10 cellular contexts compared by ENCODE assay signal in genomic region chr17:2855063-2855600, GRCh38. TPM values are rescaled to one million over a fixed set of nuclear protein-coding genes. Genes with fewer than 3 reads are reported as not detected.
DNase-seq lines count a peak whose midpoint lies in the region; ATAC-seq, FAIRE-seq and TF ChIP-seq lines count a peak whose summit lies in the region.
"Had no signal": no experiment of that assay in that cellular context is flagged by ENCODE, and none has a peak within 500 bp of the region (broad histone marks: within the 10 kb centered on the region; RNA-seq: fewer than 3 reads in every experiment).

No MANE protein-coding gene starts in this region.

- H3K56ac ChIP-seq in IMR-90 (ENCODE audit: extremely low read depth, insufficient read depth, low read length) (no peak overlapping the region), H1 (replicated peaks; ENCODE audit: insufficient read length, low read depth, low read length) (no peak overlapping the region)

- BruUV-seq in IMR-90 (replicated peaks; lab: Mats Ljungman, UMichigan) = no TSS peak

- H3K23me2 ChIP-seq in H1 (ENCODE audit: low read depth, low read length) = peaks cover 18% of the 10 kb centered on the region

- H3K9me1 ChIP-seq in IMR-90 (ENCODE audit: insufficient read depth, low read length) = peaks cover 4% of the 10 kb centered on the region; the same call in 1 of the 2 replicates

- CTCF ChIA-PET in CD4-positive, alpha-beta T cell (lab: Charles Lee) = no interaction called here
- CTCF ChIA-PET in IMR-90 (lab: Yijun Ruan, JAX) (no interaction called here), H1 (lab: Charles Lee; ENCODE audit: partially characterized antibody) (interaction anchor here (0.6 to 13.3 kb wide), 6 partner anchors 9 to 378 kb away, joined by 3 to 233 read pairs (median 9); no protein-coding TSS in a partner anchor)

- H3K4me3 ChIP-seq in IMR-90 (ENCODE audit: insufficient read depth, low read depth, low read length) (peak overlapping the region; percentile 89; the same call in 1 of the 2 replicates), H1 (ENCODE audit: extremely low read depth in 1 of 4, insufficient read depth in 2 of 4, low read depth in 3 of 4, low read length in 4 of 4) (peak overlapping the region; percentile 77 to 90 (median 86))

- peak overlapping the region; percentile 89 for H3K4me3 Mint-ChIP-seq in CD4-positive, alpha-beta T cell
- peak overlapping the region; percentile 86 for H3K4me3 Mint-ChIP-seq in natural killer cell

- no peak for ATAC-seq in CD4-positive, alpha-beta T cell (ENCODE audit: poor library complexity)
- no peak for ATAC-seq in IMR-90 (ENCODE audit: low read depth)
- no peak for ATAC-seq in natural killer cell
- ATAC-seq in HG02678 (IDR thresholded peaks at IDR 0.05; ENCODE audit: unreplicated experiment) = no peak

- H2BK120ac ChIP-seq in IMR-90 (ENCODE audit: low read depth, low read length) (no peak overlapping the region), H1 (replicated peaks; ENCODE audit: low read depth, low read length) (no peak overlapping the region)

- H4K5ac ChIP-seq in IMR-90 (ENCODE audit: low read depth, low read length) = no peak overlapping the region
- no peak overlapping the region for H4K5ac ChIP-seq in H1 (ENCODE audit: insufficient read length, low read depth, low read length)

- FAIRE-seq in H1 (lab: Jason Lieb, UNC) = peak; percentile 32

- H3K79me2 ChIP-seq in H1 (ENCODE audit: control insufficient read depth in 1 of 2, insufficient read depth in 2 of 2, low read length in 2 of 2) = peaks cover 32 to 56% of the 10 kb centered on the region in 2 experiments

- H3K9me3 Mint-ChIP-seq in CD4-positive, alpha-beta T cell = no peaks in the 10 kb centered on the region
- no peaks in the 10 kb centered on the region for H3K9me3 Mint-ChIP-seq in natural killer cell

- H3K36me3 Mint-ChIP-seq in CD4-positive, alpha-beta T cell (ENCODE audit: low read depth) = no peaks in the 10 kb centered on the region
- H3K36me3 Mint-ChIP-seq in natural killer cell = no peaks in the 10 kb centered on the region

- H3K4ac ChIP-seq in IMR-90 (ENCODE audit: low read depth, low read length) = no peak overlapping the region
- no peak overlapping the region for H3K4ac ChIP-seq in H1 (replicated peaks; ENCODE audit: insufficient read length, low read depth, low read length)

- H4K20me1 ChIP-seq in IMR-90 (ENCODE audit: insufficient read depth, low read length) (peaks cover 4% of the 10 kb centered on the region; the same call in 1 of the 2 replicates), H1 (replicated peaks in 1 of 2; ENCODE audit: control insufficient read depth in 1 of 2, insufficient read depth in 2 of 2, low read length in 2 of 2) (peaks cover 4 to 13% of the 10 kb centered on the region in 2 experiments)

- H3K79me1 ChIP-seq in IMR-90 (ENCODE audit: low read depth in 1 of 2, low read length in 2 of 2) (peaks cover 9 to 35% of the 10 kb centered on the region in 2 experiments), H1 (ENCODE audit: low read depth, low read length) (peaks cover 9% of the 10 kb centered on the region)

- H4K91ac ChIP-seq in IMR-90 (ENCODE audit: insufficient read depth, low read depth, low read length) (no peak overlapping the region), H1 (replicated peaks; ENCODE audit: insufficient read length, low read length) (no peak overlapping the region)

- H3K14ac ChIP-seq in IMR-90 (replicated peaks; ENCODE audit: low read depth, low read length) = no peak overlapping the region
- no peak overlapping the region for H3K14ac ChIP-seq in H1 (ENCODE audit: insufficient read length)

- H2AK5ac ChIP-seq in IMR-90 (ENCODE audit: low read depth, low read length) = no peak overlapping the region
- H2AK5ac ChIP-seq in H1 (ENCODE audit: low read depth, low read length) = no peak overlapping the region

- peak overlapping the region; percentile 91 for H2AFZ ChIP-seq in IMR-90 (replicated peaks; ENCODE audit: low read length, poor library complexity)
- H2AFZ ChIP-seq in H1 (ENCODE audit: low read length) = no peak overlapping the region

- peak overlapping the region; percentile 53 for H3K23ac ChIP-seq in IMR-90 (ENCODE audit: low read depth, low read length)
- no peak overlapping the region for H3K23ac ChIP-seq in H1 (ENCODE audit: insufficient read length)

- no peak overlapping the region for H2BK15ac ChIP-seq in IMR-90 (ENCODE audit: low read depth, low read length)
- H2BK15ac ChIP-seq in H1 (ENCODE audit: low read length) = no peak overlapping the region

- WGBS in IMR-90 (ENCODE audit: extremely low coverage in 2 of 2, insufficient read length in 1 of 2), 2 experiments = no CpG with 5 or more reads among the region's 8 CpGs
- whole genome bisulfite sequencing in H1 (ENCODE audit: extremely low coverage in 1 of 2, insufficient coverage in 1 of 2, insufficient read length in 1 of 2, insufficient replicate concordance in 2 of 2, low coverage in 1 of 2, low lambda C conversion rate in 2 of 2, missing lambda C conversion rate in 1 of 2), 2 experiments = 7% methylated on average over 8 of the region's 8 CpGs; no CpG with 5 or more reads in 1 of the 2 experiments

- H3K4me2 ChIP-seq in IMR-90 (ENCODE audit: low read depth, low read length) = peak overlapping the region; percentile 97
- H3K4me2 ChIP-seq in H1 (ENCODE audit: insufficient read depth in 1 of 2, low read depth in 2 of 2, low read length in 2 of 2) = peak overlapping the region; percentile 92 to 95

- no peak overlapping the region for H3K27ac ChIP-seq in CD4-positive, alpha-beta T cell (ENCODE audit: low read depth, low read length)
- H3K27ac ChIP-seq in IMR-90 (ENCODE audit: insufficient read depth, low read length) (no peak overlapping the region), H1 (ENCODE audit: low read depth, low read length) (no peak overlapping the region)
- H3K27ac ChIP-seq: ascending aorta, upper lobe of left lung had no signal

- H3K27ac Mint-ChIP-seq in CD4-positive, alpha-beta T cell = no peak overlapping the region
- H3K27ac Mint-ChIP-seq in natural killer cell = peak overlapping the region; percentile 58 to 66

- H3K27me3 ChIP-seq in CD4-positive, alpha-beta T cell (ENCODE audit: control insufficient read depth, insufficient read depth, low read length) = peaks cover 15% of the 10 kb centered on the region
- no peaks in the 10 kb centered on the region; the same call in 1 of the 2 replicates for H3K27me3 ChIP-seq in IMR-90 (ENCODE audit: control insufficient read depth, insufficient read depth, low read length)
- H3K27me3 ChIP-seq in H1 (replicated peaks in 1 of 4; ENCODE audit: control insufficient read depth in 3 of 4, extremely low read depth in 1 of 4, insufficient read depth in 3 of 4, low read length in 3 of 4) = peaks cover 0 to 5% (median 2%) of the 10 kb centered on the region in 4 experiments; a peak in 2 of 7 replicates
- H3K27me3 ChIP-seq: ascending aorta had no signal

- peaks cover 22% of the 10 kb centered on the region for H3K4me1 Mint-ChIP-seq in CD4-positive, alpha-beta T cell (ENCODE audit: low read depth)
- H3K4me1 Mint-ChIP-seq in natural killer cell = peaks cover 63 to 71% of the 10 kb centered on the region in 2 donors

- peaks cover 35% of the 10 kb centered on the region for H3K27me3 Mint-ChIP-seq in CD4-positive, alpha-beta T cell
- H3K27me3 Mint-ChIP-seq in natural killer cell (ENCODE audit: low read depth in 2 of 2) = no peaks in the 10 kb centered on the region

- TF ChIP-seq EP300 in H1 (IDR thresholded peaks at IDR 0.05; ENCODE audit: borderline replicate concordance in 1 of 2, low read depth in 2 of 2, low read length in 2 of 2) = no peak

- no peak overlapping the region; a peak in 1 of 4 replicates for H4K8ac ChIP-seq in IMR-90 (ENCODE audit: low read depth in 2 of 2, low read length in 2 of 2)
- H4K8ac ChIP-seq in H1 (ENCODE audit: extremely low read depth, insufficient read depth, low read length) = no peak overlapping the region

- TF ChIP-seq RAD21 in IMR-90 (IDR thresholded peaks at IDR 0.05; ENCODE audit: low read length) (no peak), H1 (IDR thresholded peaks at IDR 0.05 in 1 of 2, conservative IDR thresholded peaks at IDR 0.05 in 1 of 2; ENCODE audit: low read depth in 2 of 2, low read length in 2 of 2) (no peak)

- H2BK5ac ChIP-seq in IMR-90 (ENCODE audit: low read depth, low read length, poor library complexity, severe bottlenecking) (no peak overlapping the region), H1 (ENCODE audit: low read depth, low read length) (peak overlapping the region; percentile 88; the same call in 1 of the 2 replicates)

- TF ChIP-seq CTCF in CD4-positive, alpha-beta T cell (IDR thresholded peaks at IDR 0.05) = no peak
- no peak for TF ChIP-seq CTCF in IMR-90 (conservative IDR thresholded peaks at IDR 0.05; ENCODE audit: low read depth, low read length)
- no peak for TF ChIP-seq CTCF in H1 (IDR thresholded peaks at IDR 0.05; ENCODE audit: control extremely low read depth in 1 of 3, insufficient read depth in 1 of 3, low read depth in 1 of 3, low read length in 3 of 3)
- TF ChIP-seq CTCF in natural killer cell (IDR thresholded peaks at IDR 0.05) = no peak

- dilution Hi-C loops in IMR-90 (cut with HindIII; ENCODE audit: low sequenced_read_pairs, unreplicated experiment) = no loop called here

- H3K9ac ChIP-seq in IMR-90 (ENCODE audit: low read depth, low read length) = no peak overlapping the region; the same call in 1 of the 2 replicates
- peak overlapping the region in 2 of 4 experiments; percentile 55 to 63; a peak in 4 of 7 replicates for H3K9ac ChIP-seq in H1 (replicated peaks in 1 of 4; ENCODE audit: extremely low read depth in 1 of 4, low read depth in 3 of 4, low read length in 3 of 4)

- H3K18ac ChIP-seq in IMR-90 (ENCODE audit: low read depth, low read length) = no peak overlapping the region
- peak overlapping the region; percentile 91; the same call in 1 of the 2 replicates for H3K18ac ChIP-seq in H1 (ENCODE audit: extremely low read depth, low read length)

- DNase-seq in CD4-positive, alpha-beta T cell = no peak
- DNase-seq in IMR-90 = peak; percentile 34
- DNase-seq in H1 (ENCODE audit: low read depth in 1 of 2, low spot score in 2 of 2) = no peak
- no peak for DNase-seq in natural killer cell
- DNase-seq in Kasumi-1 (lab: John Stamatoyannopoulos, UW) = no peak
- no peak for DNase-seq in NCI-H2081 (lab: John Stamatoyannopoulos, UW)
- no peak for DNase-seq in stimulated activated CD4-positive, alpha-beta T cell treated with anti-CD3 and anti-CD28 coated beads, Interleukin-15, amount 100 ng/mL, for 24 hours
- DNase-seq: upper lobe of left lung had no signal

- peak overlapping the region; percentile 52; the same call in 1 of the 2 replicates for H2BK12ac ChIP-seq in H1 (ENCODE audit: low read depth, low read length)

- no peak overlapping the region for H2BK20ac ChIP-seq in IMR-90 (ENCODE audit: low read depth, low read length)
- H2BK20ac ChIP-seq in H1 (ENCODE audit: low read length) = 0 out of 2 replicates have a peak overlapping the region, but pooled peaks have one; percentile 74

- TF ChIP-seq POLR2A in IMR-90 (IDR thresholded peaks at IDR 0.05; ENCODE audit: low read depth, low read length) (no peak), H1 (IDR thresholded peaks at IDR 0.05; ENCODE audit: control extremely low read depth in 1 of 2, low read depth in 2 of 2, low read length in 2 of 2) (no peak)

- H3K4me1 ChIP-seq in IMR-90 (ENCODE audit: control insufficient read depth, insufficient read depth, low read length) (peaks cover 2% of the 10 kb centered on the region; the same call in 1 of the 2 replicates), H1 (replicated peaks in 1 of 4; ENCODE audit: control insufficient read depth in 3 of 4, insufficient read depth in 4 of 4, low read length in 3 of 4) (peaks cover 8 to 26% (median 20%) of the 10 kb centered on the region in 4 experiments)

- in situ Hi-C loops in IMR-90 (cut with MboI; ENCODE audit: low sequenced_read_pairs) = loop anchor here (10.0 kb wide), 1 partner anchor 160 kb away; no protein-coding TSS in a partner anchor

- POLR2A ChIA-PET in CD4-positive, alpha-beta T cell (lab: Charles Lee) = interaction anchor here (0.9 kb wide), 1 partner anchor 131 kb away, joined by 3 read pairs; no protein-coding TSS in a partner anchor
- POLR2A ChIA-PET in IMR-90 (lab: Charles Lee; ENCODE audit: unreplicated experiment) = no interaction called here
- POLR2A ChIA-PET in H1 (lab: Charles Lee; ENCODE audit: partially characterized antibody) = interaction anchor here (1.1 to 2.6 kb wide), 7 partner anchors 12 to 93 kb away, joined by 3 to 14 read pairs (median 4); no protein-coding TSS in a partner anchor

- intact Hi-C loops in CD4-positive, alpha-beta T cell (cut with DNase I, micrococcal nuclease) = no loop called here
- intact Hi-C loops in IMR-90 (cut with micrococcal nuclease) = no loop called here
- intact Hi-C loops in natural killer cell (cut with micrococcal nuclease) = loop anchor here (10.0 kb wide), 1 partner anchor 50 kb away; no protein-coding TSS in a partner anchor

- H3K36me3 ChIP-seq in IMR-90 (ENCODE audit: control insufficient read depth, insufficient read depth, low read length) = no peaks in the 10 kb centered on the region
- no peaks in the 10 kb centered on the region for H3K36me3 ChIP-seq in H1 (ENCODE audit: control insufficient read depth in 2 of 4, insufficient read depth in 4 of 4, low read length in 3 of 4)
- H3K36me3 ChIP-seq: ascending aorta, upper lobe of left lung had no signal

- no peaks in the 10 kb centered on the region for H3K9me3 ChIP-seq in CD4-positive, alpha-beta T cell (ENCODE audit: control insufficient read depth, low read length)
- no peaks in the 10 kb centered on the region for H3K9me3 ChIP-seq in IMR-90 (ENCODE audit: control insufficient read depth, insufficient read depth, low read length)
- H3K9me3 ChIP-seq in H1 (ENCODE audit: insufficient read depth in 2 of 2, low read depth in 1 of 2, low read length in 1 of 2) = no peaks in the 10 kb centered on the region
- H3K9me3 ChIP-seq: ascending aorta, upper lobe of left lung had no signal

- no peak overlapping the region for H2AK9ac ChIP-seq in IMR-90 (replicated peaks; ENCODE audit: low read depth, low read length, poor library complexity)

RNA-seq across cellular contexts. Expression of gene RAP1GAP2, which starts 58.9 kb away (rescaled TPM):
- 10 to 100 TPM; 46.3 to 49.7 TPM for total RNA-seq in CD4-positive, alpha-beta T cell
- total RNA-seq in IMR-90 (2012; rRNA removed) = 4.7 and 5.7 TPM in 2 replicates
- polyA plus RNA-seq in IMR-90 (2012; rRNA removed) = 7.5 and 8.6 TPM in 2 replicates
- 3.4 and 3.8 TPM in 2 replicates for polyA plus RNA-seq in IMR-90 (2012; cell fraction: cytosol; rRNA removed)
- 28.2 and 37.6 TPM in 2 replicates for polyA plus RNA-seq in IMR-90 (2012; cell fraction: nucleus; rRNA removed; ENCODE audit: low replicate concordance)
- 63.4 and 63.8 TPM in 2 replicates for total RNA-seq in H1 (2021; fragmentation: NEBNext Ultra II Directional; extraction: Animal tissue kit (Norgen Biotek cat#: 25700))
- polyA plus RNA-seq in H1 (2011; rRNA removed) = 24.0 and 28.9 TPM in 2 replicates
- polyA plus RNA-seq in H1 (2011; cell fraction: cytosol; rRNA removed) = 25.1 TPM
- polyA plus RNA-seq in H1 (2011; cell fraction: nucleus; rRNA removed) = 165 TPM
- polyA plus RNA-seq in H1 (2012, experiment 1 of 2) = 26.1 to 39.5 TPM (median 30.8 TPM) in 4 replicates
- polyA plus RNA-seq in H1 (2012, experiment 2 of 2) = 16.1 TPM
- 22.5 TPM for polyA plus RNA-seq in H1 (2013, experiment 1 of 2)
- polyA plus RNA-seq in H1 (2013, experiment 2 of 2) = 22.8 TPM
- 27.1 and 37.8 TPM in 2 replicates for polyA minus RNA-seq in H1 (2011; rRNA and poly(A)+ RNA removed)
- polyA minus RNA-seq in H1 (2011; cell fraction: cytosol; rRNA and poly(A)+ RNA removed) = 18.9 TPM
- polyA minus RNA-seq in H1 (2011; cell fraction: nucleus; rRNA and poly(A)+ RNA removed) = 28.5 TPM
- 100 to 1,000 TPM; 274 to 418 (median 390) TPM for total RNA-seq in natural killer cell
